1 cellular context compared by ENCODE assay signal in the genomic region with DNA sequence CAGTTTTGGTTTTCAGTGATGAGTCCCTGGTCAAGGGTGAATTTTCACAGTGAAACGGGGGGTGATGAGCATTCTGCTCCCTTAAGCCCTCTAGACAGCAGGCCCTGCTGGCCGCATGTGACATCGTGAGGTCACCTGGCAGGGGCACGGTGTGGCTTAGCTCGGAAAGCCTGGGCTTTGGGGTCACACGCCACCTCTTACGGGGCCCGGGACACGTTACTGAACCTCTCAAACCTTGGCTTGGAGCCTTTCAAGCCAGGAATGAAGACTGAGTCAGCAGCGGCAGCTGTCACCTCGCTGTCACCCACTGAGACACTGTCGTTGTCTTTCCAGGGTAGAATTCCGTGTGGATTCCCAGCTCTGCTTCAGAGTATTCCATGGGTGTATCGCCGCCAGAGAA.
TF ChIP-seq lines count a peak whose summit lies in the region.

No MANE protein-coding gene starts in this region.

TF ChIP-seq in IMR-90, 13 proteins besides CTCF, POLR2A, EP300 and RAD21:
- TF ChIP-seq MAZ (IDR thresholded peaks at IDR 0.05; ENCODE audit: borderline replicate concordance, low read depth, low read length) (no peak), MXI1 (IDR thresholded peaks at IDR 0.05; ENCODE audit: borderline replicate concordance, low read depth, low read length) (no peak), BHLHE40 (IDR thresholded peaks at IDR 0.05; ENCODE audit: low read depth, low read length) (no peak), SMC3 (IDR thresholded peaks at IDR 0.05; ENCODE audit: low read depth, low read length) (no peak), CHD1 (IDR thresholded peaks at IDR 0.05; ENCODE audit: low read depth, low read length) (no peak), RCOR1 (IDR thresholded peaks at IDR 0.05; ENCODE audit: insufficient replicate concordance, low read length) (no peak), USF2 (IDR thresholded peaks at IDR 0.05; ENCODE audit: low read depth, low read length) (no peak), FOS (IDR thresholded peaks at IDR 0.05; ENCODE audit: low read depth, low read length) (no peak), ELK1 (IDR thresholded peaks at IDR 0.05; ENCODE audit: borderline replicate concordance, low read depth, low read length) (no peak), NFE2L2 (IDR thresholded peaks at IDR 0.05; ENCODE audit: low read depth, low read length) (no peak), CEBPB (IDR thresholded peaks at IDR 0.05; ENCODE audit: low read depth, low read length) (no peak), RFX5 (IDR thresholded peaks at IDR 0.05; ENCODE audit: low read depth, low read length) (no peak), MAFK (IDR thresholded peaks at IDR 0.05; ENCODE audit: low read depth, low read length) (no peak)
